ENCODE assay signal across 18 cellular contexts in the genomic region with DNA sequence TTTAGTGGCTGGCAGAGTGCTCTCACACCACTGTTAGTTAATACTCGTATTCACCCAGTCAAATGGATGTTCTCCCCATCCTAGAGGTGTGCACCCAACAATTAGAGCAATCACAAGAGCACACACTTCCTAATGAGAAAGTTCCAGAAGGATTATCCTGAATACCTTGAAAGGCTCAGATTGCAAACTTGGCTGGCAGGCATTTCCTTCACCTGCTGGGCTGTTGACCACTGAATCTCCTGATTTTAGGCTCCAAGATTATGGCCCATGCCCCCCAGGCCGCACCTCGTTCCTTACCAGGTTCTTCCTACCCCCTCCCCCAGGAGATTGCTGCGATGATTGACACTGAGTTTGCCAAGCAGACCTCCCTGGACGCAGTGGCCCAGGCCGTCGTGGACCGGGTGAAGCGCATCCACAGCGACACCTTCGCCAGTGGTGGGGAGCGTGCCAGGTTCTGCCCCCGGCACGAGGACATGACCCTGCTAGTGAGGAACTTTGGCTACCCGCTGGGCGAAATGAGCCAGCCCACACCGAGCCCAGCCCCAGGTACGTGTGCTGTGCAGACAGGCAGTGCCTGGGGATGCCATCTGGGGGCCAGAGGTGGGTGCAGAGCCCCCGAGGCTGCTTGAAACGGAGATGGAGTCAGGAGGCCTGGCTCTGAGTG. TPM values are rescaled to one million over a fixed set of nuclear protein-coding genes. Genes with fewer than 3 reads are reported as not detected.
DNase-seq lines count a peak whose midpoint lies in the region; FAIRE-seq and TF ChIP-seq lines count a peak whose summit lies in the region.
"Had no signal": no experiment of that assay in that cellular context is flagged by ENCODE, and none has a peak within 500 bp of the region (broad histone marks: within the 10 kb centered on the region; RNA-seq: fewer than 3 reads in every experiment).

No MANE protein-coding gene starts in this region.

- no peak overlapping the region for H3K4me2 ChIP-seq in H1 (ENCODE audit: insufficient read depth in 1 of 2, low read depth in 2 of 2, low read length in 2 of 2)
- no peak overlapping the region for H3K4me2 ChIP-seq in mesendoderm (ENCODE audit: low read length)

- H4K91ac ChIP-seq in H1 (replicated peaks; ENCODE audit: insufficient read length, low read length) = no peak overlapping the region

- H3K36me3 ChIP-seq in H1 (ENCODE audit: control insufficient read depth in 2 of 4, insufficient read depth in 4 of 4, low read length in 3 of 4) = peaks cover 2 to 13% (median 4%) of the 10 kb centered on the region in 4 experiments; a peak in 3 of 8 replicates
- no peaks in the 10 kb centered on the region for H3K36me3 ChIP-seq in mesendoderm (ENCODE audit: control insufficient read depth, insufficient read depth, low read length)
- H3K36me3 ChIP-seq in WERI-Rb-1 = peaks cover 41% of the 10 kb centered on the region
- peaks cover 49 to 99% (median 85%) of the 10 kb centered on the region in 4 donors for H3K36me3 ChIP-seq in esophagus muscularis mucosa

- H4K8ac ChIP-seq in H1 (ENCODE audit: extremely low read depth, insufficient read depth, low read length) (no peak overlapping the region), mesendoderm (ENCODE audit: low read depth, low read length) (no peak overlapping the region)

- H3K4me3 ChIP-seq in H1 (ENCODE audit: extremely low read depth in 1 of 4, insufficient read depth in 2 of 4, low read depth in 3 of 4, low read length in 4 of 4) (no peak overlapping the region), mesendoderm (ENCODE audit: low read length) (no peak overlapping the region), WERI-Rb-1 (ENCODE audit: low read depth, low read length) (no peak overlapping the region), esophagus muscularis mucosa (no peak overlapping the region)

- H3K4ac ChIP-seq in H1 (replicated peaks; ENCODE audit: insufficient read length, low read depth, low read length) = no peak overlapping the region
- no peak overlapping the region for H3K4ac ChIP-seq in mesendoderm (ENCODE audit: low read depth, low read length)

- H3K56ac ChIP-seq in H1 (replicated peaks; ENCODE audit: insufficient read length, low read depth, low read length) (no peak overlapping the region), mesendoderm (ENCODE audit: low read length) (peak overlapping the region; percentile 53)

- peak overlapping the region; percentile 1; the same call in 1 of the 2 replicates for H2BK15ac ChIP-seq in H1 (ENCODE audit: low read length)
- peak overlapping the region; percentile 10 for H2BK15ac ChIP-seq in mesendoderm (replicated peaks; ENCODE audit: low read depth)

- H3K23me2 ChIP-seq in H1 (ENCODE audit: low read depth, low read length) = no peaks in the 10 kb centered on the region; the same call in 1 of the 2 replicates

- H3K9me3 ChIP-seq in H1 (ENCODE audit: insufficient read depth in 2 of 2, low read depth in 1 of 2, low read length in 1 of 2) (no peaks in the 10 kb centered on the region), WERI-Rb-1 (ENCODE audit: severe bottlenecking) (no peaks in the 10 kb centered on the region), esophagus muscularis mucosa (no peaks in the 10 kb centered on the region)

- no peak overlapping the region for H3K4me3 Mint-ChIP-seq in activated CD4-positive, alpha-beta T cell treated with anti-CD3 and anti-CD28 coated beads, Interleukin-2, amount 10 ng/mL, durations not matched to agents 7 days and 5 days
- H3K4me3 Mint-ChIP-seq: CD14-positive monocyte; CD8-positive, alpha-beta T cell; HFFc6 had no signal

- H2AK5ac ChIP-seq in H1 (ENCODE audit: low read depth, low read length) (peak overlapping the region; percentile 88; the same call in 1 of the 2 replicates), mesendoderm (ENCODE audit: low read length) (no peak overlapping the region)

- 0 out of 2 replicates have a peak overlapping the region, but pooled peaks have one; percentile 80 for H2BK20ac ChIP-seq in H1 (ENCODE audit: low read length)

- H3K4me1 ChIP-seq in H1 (replicated peaks in 1 of 4; ENCODE audit: control insufficient read depth in 3 of 4, insufficient read depth in 4 of 4, low read length in 3 of 4) = peaks cover 8 to 23% (median 17%) of the 10 kb centered on the region in 4 experiments
- peaks cover 10% of the 10 kb centered on the region for H3K4me1 ChIP-seq in mesendoderm (ENCODE audit: control insufficient read depth, low read depth, low read length)
- peaks cover 11 to 19% (median 19%) of the 10 kb centered on the region in 4 donors for H3K4me1 ChIP-seq in esophagus muscularis mucosa

- no peak for TF ChIP-seq RAD21 in H1 (IDR thresholded peaks at IDR 0.05 in 1 of 2, conservative IDR thresholded peaks at IDR 0.05 in 1 of 2; ENCODE audit: low read depth in 2 of 2, low read length in 2 of 2)

- no peak overlapping the region for H2AFZ ChIP-seq in H1 (ENCODE audit: low read length)

- intact Hi-C loops in esophagus muscularis mucosa (cut with DNase I) = no loop called here

- no peaks in the 10 kb centered on the region for H3K27me3 Mint-ChIP-seq in activated CD4-positive, alpha-beta T cell treated with anti-CD3 and anti-CD28 coated beads, Interleukin-2, amount 10 ng/mL, durations not matched to agents 7 days and 5 days

- CTCF ChIA-PET in activated CD4-positive, alpha-beta T cell treated with anti-CD3 and anti-CD28 coated beads, Interleukin-2, amount 10 ng/mL, durations not matched to agents 7 days and 5 days (lab: Charles Lee) = no interaction called here
- CTCF ChIA-PET in H1 (lab: Charles Lee; ENCODE audit: partially characterized antibody) = interaction anchor here (0.6 to 2.4 kb wide), 2 partner anchors 10 to 32 kb away, joined by 3 to 10 read pairs; no protein-coding TSS in a partner anchor

- no peak for DNase-seq in activated CD4-positive, alpha-beta T cell treated with anti-CD3 and anti-CD28 coated beads, Interleukin-2, amount 10 ng/mL, durations not matched to agents 7 days and 5 days
- DNase-seq in activated CD4-positive, alpha-beta T cell treated with anti-CD3 and anti-CD28 coated beads for 48 hours = no peak
- no peak for DNase-seq in H1 (ENCODE audit: low read depth in 1 of 2, low spot score in 2 of 2)
- DNase-seq in mesendoderm = no peak
- DNase-seq in GM20000 (ENCODE audit: low spot score) = no peak
- DNase-seq in WERI-Rb-1 = no peak
- no peak for DNase-seq in DMS 273 treated with DMSO at 0.1 percent for 48 hours (lab: John Stamatoyannopoulos, UW)
- no peak for DNase-seq in esophagus muscularis mucosa (ENCODE audit: extremely low spot score)
- DNase-seq: CD8-positive, alpha-beta T cell; COR-L47; GF-D8; GOT3; HCEC 1CT; HFFc6 had no signal

- H2BK120ac ChIP-seq in H1 (replicated peaks; ENCODE audit: low read depth, low read length) (no peak overlapping the region), mesendoderm (ENCODE audit: low read depth, low read length) (no peak overlapping the region)

- H3K4me1 Mint-ChIP-seq in activated CD4-positive, alpha-beta T cell treated with anti-CD3 and anti-CD28 coated beads, Interleukin-2, amount 10 ng/mL, durations not matched to agents 7 days and 5 days = no peaks in the 10 kb centered on the region

- TF ChIP-seq POLR2A in H1 (IDR thresholded peaks at IDR 0.05; ENCODE audit: control extremely low read depth in 1 of 2, low read depth in 2 of 2, low read length in 2 of 2) (no peak), esophagus muscularis mucosa (IDR thresholded peaks at IDR 0.05; ENCODE audit: low read depth) (no peak)

- H3K79me2 ChIP-seq in H1 (ENCODE audit: control insufficient read depth in 1 of 2, insufficient read depth in 2 of 2, low read length in 2 of 2) = no peaks in the 10 kb centered on the region
- H3K79me2 ChIP-seq in mesendoderm (ENCODE audit: control insufficient read depth, insufficient read depth, low read length) = no peaks in the 10 kb centered on the region

- POLR2A ChIA-PET in activated CD4-positive, alpha-beta T cell treated with anti-CD3 and anti-CD28 coated beads, Interleukin-2, amount 10 ng/mL, durations not matched to agents 7 days and 5 days (lab: Charles Lee) = no interaction called here
- POLR2A ChIA-PET in H1 (lab: Charles Lee; ENCODE audit: partially characterized antibody) = interaction anchor here (1.3 to 5.5 kb wide), 2 partner anchors 9 to 108 kb away, joined by 3 to 48 read pairs; partner anchors contain the start of gene RPL3

- peak overlapping the region; percentile 95; the same call in 1 of the 2 replicates for H2BK12ac ChIP-seq in H1 (ENCODE audit: low read depth, low read length)

- H3K14ac ChIP-seq in H1 (ENCODE audit: insufficient read length) = no peak overlapping the region

- H3K27ac ChIP-seq in H1 (ENCODE audit: low read depth, low read length) = no peak overlapping the region
- no peak overlapping the region for H3K27ac ChIP-seq in mesendoderm (ENCODE audit: low read depth, low read length)
- H3K27ac ChIP-seq in WERI-Rb-1 = no peak overlapping the region
- no peak overlapping the region for H3K27ac ChIP-seq in esophagus muscularis mucosa (replicated peaks in 1 of 4)
- H3K27ac ChIP-seq: 22Rv1, HL-60 had no signal

- H4K5ac ChIP-seq in H1 (ENCODE audit: insufficient read length, low read depth, low read length) = no peak overlapping the region
- H4K5ac ChIP-seq in mesendoderm (ENCODE audit: low read length) = no peak overlapping the region

- H4K20me1 ChIP-seq in H1 (replicated peaks in 1 of 2; ENCODE audit: control insufficient read depth in 1 of 2, insufficient read depth in 2 of 2, low read length in 2 of 2) = no peaks in the 10 kb centered on the region

- FAIRE-seq in H1 (lab: Jason Lieb, UNC) = no peak
- FAIRE-seq: D721Med had no signal

- TF ChIP-seq EP300 in H1 (IDR thresholded peaks at IDR 0.05; ENCODE audit: borderline replicate concordance in 1 of 2, low read depth in 2 of 2, low read length in 2 of 2) (no peak), esophagus muscularis mucosa (IDR thresholded peaks at IDR 0.05) (no peak)

- H3K23ac ChIP-seq in H1 (ENCODE audit: insufficient read length) (no peak overlapping the region), mesendoderm (ENCODE audit: low read length) (no peak overlapping the region)

- no peaks in the 10 kb centered on the region for H3K9me3 Mint-ChIP-seq in activated CD4-positive, alpha-beta T cell treated with anti-CD3 and anti-CD28 coated beads, Interleukin-2, amount 10 ng/mL, durations not matched to agents 7 days and 5 days
- H3K9me3 Mint-ChIP-seq: CD14-positive monocyte; CD8-positive, alpha-beta T cell; HFFc6 had no signal

- H3K79me1 ChIP-seq in H1 (ENCODE audit: low read depth, low read length) (no peaks in the 10 kb centered on the region; the same call in 1 of the 2 replicates), mesendoderm (ENCODE audit: low read length) (no peaks in the 10 kb centered on the region)

- TF ChIP-seq CTCF in H1 (IDR thresholded peaks at IDR 0.05; ENCODE audit: control extremely low read depth in 1 of 3, insufficient read depth in 1 of 3, low read depth in 1 of 3, low read length in 3 of 3) (no peak), GM20000 (IDR thresholded peaks at IDR 0.05; ENCODE audit: extremely low read depth, missing control alignments) (no peak), WERI-Rb-1 (IDR thresholded peaks at IDR 0.05; ENCODE audit: low read depth, low read length) (no peak), esophagus muscularis mucosa (IDR thresholded peaks at IDR 0.05) (no peak)

- 90% methylated on average over 19 of the region's 20 CpGs; no CpG with 5 or more reads in 1 of the 2 experiments for WGBS in H1 (ENCODE audit: extremely low coverage in 1 of 2, insufficient coverage in 1 of 2, insufficient read length in 1 of 2, insufficient replicate concordance in 2 of 2, low coverage in 1 of 2, low lambda C conversion rate in 2 of 2, missing lambda C conversion rate in 1 of 2), 2 experiments
- no CpG with 5 or more reads among the region's 20 CpGs for WGBS in mesendoderm (ENCODE audit: extremely low coverage, insufficient coverage, low lambda C conversion rate)
- WGBS in esophagus muscularis mucosa = 93% methylated on average over 20 of the region's 20 CpGs

- no peak overlapping the region; the same call in 1 of the 2 replicates for H3K18ac ChIP-seq in H1 (ENCODE audit: extremely low read depth, low read length)
- H3K18ac ChIP-seq in mesendoderm (ENCODE audit: low read length) = no peak overlapping the region

- H3K27ac Mint-ChIP-seq in activated CD4-positive, alpha-beta T cell treated with anti-CD3 and anti-CD28 coated beads, Interleukin-2, amount 10 ng/mL, durations not matched to agents 7 days and 5 days = peak overlapping the region; percentile 41
- H3K27ac Mint-ChIP-seq: CD8-positive, alpha-beta T cell; HFFc6 had no signal

- H3K27me3 ChIP-seq in H1 (replicated peaks in 1 of 4; ENCODE audit: control insufficient read depth in 3 of 4, extremely low read depth in 1 of 4, insufficient read depth in 3 of 4, low read length in 3 of 4) = no peaks in the 10 kb centered on the region
- H3K27me3 ChIP-seq in mesendoderm (ENCODE audit: insufficient read depth, low read length, poor library complexity) = no peaks in the 10 kb centered on the region
- no peaks in the 10 kb centered on the region for H3K27me3 ChIP-seq in WERI-Rb-1 (ENCODE audit: insufficient read depth, low read depth, severe bottlenecking)
- H3K27me3 ChIP-seq in esophagus muscularis mucosa = no peaks in the 10 kb centered on the region

- H3K9ac ChIP-seq in H1 (replicated peaks in 1 of 4; ENCODE audit: extremely low read depth in 1 of 4, low read depth in 3 of 4, low read length in 3 of 4) = no peak overlapping the region
- no peak overlapping the region for H3K9ac ChIP-seq in mesendoderm (ENCODE audit: low read length)

- peak overlapping the region; percentile 96; the same call in 1 of the 2 replicates for H2BK5ac ChIP-seq in H1 (ENCODE audit: low read depth, low read length)
- H2BK5ac ChIP-seq in mesendoderm (ENCODE audit: low read length) = no peak overlapping the region

- peaks cover 42% of the 10 kb centered on the region for H3K36me3 Mint-ChIP-seq in activated CD4-positive, alpha-beta T cell treated with anti-CD3 and anti-CD28 coated beads, Interleukin-2, amount 10 ng/mL, durations not matched to agents 7 days and 5 days (ENCODE audit: low read depth)

RNA-seq across cellular contexts. Expression of gene TAB1, which starts 26.9 kb away (rescaled TPM):
- total RNA-seq in activated CD4-positive, alpha-beta T cell treated with anti-CD3 and anti-CD28 coated beads, Interleukin-2, amount 10 ng/mL, durations not matched to agents 7 days and 5 days = 10 to 100 TPM; 36.4 to 40.8 TPM
- 23.1 and 26.1 TPM in 2 replicates for total RNA-seq in H1 (2021; fragmentation: NEBNext Ultra II Directional; extraction: Animal tissue kit (Norgen Biotek cat#: 25700))
- polyA plus RNA-seq in H1 (2011; rRNA removed) = 38.0 and 77.1 TPM in 2 replicates
- 41.7 TPM for polyA plus RNA-seq in H1 (2011; cell fraction: cytosol; rRNA removed)
- polyA plus RNA-seq in H1 (2011; cell fraction: nucleus; rRNA removed) = 53.9 TPM
- polyA plus RNA-seq in H1 (2012, experiment 1 of 2) = 17.0 to 29.1 TPM (median 26.8 TPM) in 4 replicates
- polyA plus RNA-seq in H1 (2012, experiment 2 of 2) = 22.4 TPM
- polyA plus RNA-seq in H1 (2013, experiment 1 of 2) = 16.1 TPM
- 15.7 TPM for polyA plus RNA-seq in H1 (2013, experiment 2 of 2)
- 22.1 and 25.9 TPM in 2 replicates for polyA minus RNA-seq in H1 (2011; rRNA and poly(A)+ RNA removed)
- 29.2 TPM for polyA minus RNA-seq in H1 (2011; cell fraction: cytosol; rRNA and poly(A)+ RNA removed)
- polyA minus RNA-seq in H1 (2011; cell fraction: nucleus; rRNA and poly(A)+ RNA removed) = 18.2 TPM
- 13.1 TPM for polyA plus RNA-seq in mesendoderm (2013, experiment 1 of 2)
- 12.1 TPM for polyA plus RNA-seq in mesendoderm (2013, experiment 2 of 2)
- total RNA-seq in esophagus muscularis mucosa = 10 to 100 TPM; 15.2 to 33.7 (median 21.5) TPM

RNA-seq across cellular contexts. Expression of gene MGAT3, which starts 30.3 kb away (rescaled TPM):
- 10 to 100 TPM; 12.8 to 15.5 TPM for total RNA-seq in activated CD4-positive, alpha-beta T cell treated with anti-CD3 and anti-CD28 coated beads, Interleukin-2, amount 10 ng/mL, durations not matched to agents 7 days and 5 days
- total RNA-seq in H1 (2021; fragmentation: NEBNext Ultra II Directional; extraction: Animal tissue kit (Norgen Biotek cat#: 25700)) = 8.5 and 9.2 TPM in 2 replicates
- polyA plus RNA-seq in H1 (2011; rRNA removed) = 4.3 and 6.3 TPM in 2 replicates
- 4.7 TPM for polyA plus RNA-seq in H1 (2011; cell fraction: cytosol; rRNA removed)
- 6.4 TPM for polyA plus RNA-seq in H1 (2011; cell fraction: nucleus; rRNA removed)
- 6.4 to 8.6 TPM (median 7.1 TPM) in 4 replicates for polyA plus RNA-seq in H1 (2012, experiment 1 of 2)
- polyA plus RNA-seq in H1 (2012, experiment 2 of 2) = 5.9 TPM
- 5.5 TPM for polyA plus RNA-seq in H1 (2013, experiment 1 of 2)
- 5.2 TPM for polyA plus RNA-seq in H1 (2013, experiment 2 of 2)
- polyA minus RNA-seq in H1 (2011; rRNA and poly(A)+ RNA removed) = 5.9 and 6.3 TPM in 2 replicates
- 7.0 TPM for polyA minus RNA-seq in H1 (2011; cell fraction: cytosol; rRNA and poly(A)+ RNA removed)
- 4.2 TPM for polyA minus RNA-seq in H1 (2011; cell fraction: nucleus; rRNA and poly(A)+ RNA removed)
- 2.4 TPM for polyA plus RNA-seq in mesendoderm (2013, experiment 1 of 2)
- 2.4 TPM for polyA plus RNA-seq in mesendoderm (2013, experiment 2 of 2)
- total RNA-seq in esophagus muscularis mucosa = 1 to 10 TPM; 1.2 to 7.1 (median 3.6) TPM
- total RNA-seq: HFFc6 had no signal
- polyA plus RNA-seq: CD14-positive monocyte had no signal
